ENCODE assay signal across 16 cellular contexts in the genomic region with DNA sequence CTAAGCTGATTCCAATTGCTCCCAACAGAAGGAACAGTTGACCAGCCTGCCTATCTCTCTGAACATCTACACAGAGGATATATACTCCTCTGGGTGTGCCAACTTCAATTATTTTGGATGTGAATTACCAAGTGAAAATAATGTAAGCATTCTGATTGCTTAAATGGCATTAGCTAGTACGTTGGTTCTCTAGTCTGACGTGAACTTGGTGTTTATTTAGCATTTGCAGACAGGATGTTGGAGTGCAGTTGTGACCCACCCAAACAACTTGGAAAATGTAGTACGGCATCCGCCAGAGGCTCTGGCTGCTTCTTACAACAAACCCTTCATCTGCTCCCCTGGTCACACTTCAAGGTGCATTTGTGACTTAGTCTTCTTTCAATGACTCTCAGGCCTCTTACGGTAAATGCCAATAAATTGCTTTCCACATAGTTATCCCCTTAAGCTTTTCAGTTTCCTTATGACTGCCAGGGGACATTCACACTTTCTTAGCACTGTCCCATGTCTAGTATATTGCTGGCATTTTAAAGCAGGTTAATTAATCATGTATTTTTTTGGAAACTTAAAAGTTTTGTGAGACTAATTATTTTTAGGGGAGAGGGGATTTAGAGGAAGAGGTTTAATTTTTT.
DNase-seq lines count a peak whose midpoint lies in the region; ATAC-seq and TF ChIP-seq lines count a peak whose summit lies in the region.
"Had no signal": no experiment of that assay in that cellular context is flagged by ENCODE, and none has a peak within 500 bp of the region (broad histone marks: within the 10 kb centered on the region; RNA-seq: fewer than 3 reads in every experiment).

No MANE protein-coding gene starts in this region.

- H3K9me3 ChIP-seq in left lung: no peaks in the 10 kb centered on the region

- H3K27ac ChIP-seq in left lung: peak overlapping the region; percentile 78 to 91

- no peak overlapping the region for H3K4me3 Mint-ChIP-seq in stimulated activated memory B cell treated with anti-CD40 and anti-IgM and Interleukin-4, amounts not matched to agents 10 μg/mL and 1 μg/mL and 100 μg/mL, for 72 hours
- H3K4me3 Mint-ChIP-seq in activated T-cell treated with anti-CD3 and anti-CD28 coated beads, Interleukin-2, amount 50 U/mL, for 24 hours: no peak overlapping the region
- H3K4me3 Mint-ChIP-seq: activated CD8-positive, alpha-beta T cell treated with anti-CD3 and anti-CD28 coated beads, Interleukin-2, amount 10 ng/mL, durations not matched to agents 7 days and 5 days; activated naive CD4-positive, alpha-beta T cell treated with anti-CD3 and anti-CD28 coated beads, Interleukin-2, amount 10 ng/mL, durations not matched to agents 7 days and 5 days; CD4-positive, CD25-positive, alpha-beta regulatory T cell; T-helper 17 cell had no signal

- no peaks in the 10 kb centered on the region for H3K36me3 ChIP-seq in left lung

- intact Hi-C loops in left lung (cut with DNase I): no loop called here

- H3K4me1 Mint-ChIP-seq in stimulated activated memory B cell treated with anti-CD40 and anti-IgM and Interleukin-4, amounts not matched to agents 10 μg/mL and 1 μg/mL and 100 μg/mL, for 72 hours: peaks cover 21% of the 10 kb centered on the region
- H3K4me1 Mint-ChIP-seq in activated T-cell treated with anti-CD3 and anti-CD28 coated beads, Interleukin-2, amount 50 U/mL, for 24 hours (ENCODE audit: low read depth): peaks cover 17% of the 10 kb centered on the region

- H3K27me3 Mint-ChIP-seq in stimulated activated memory B cell treated with anti-CD40 and anti-IgM and Interleukin-4, amounts not matched to agents 10 μg/mL and 1 μg/mL and 100 μg/mL, for 72 hours: no peaks in the 10 kb centered on the region
- peaks cover 29% of the 10 kb centered on the region for H3K27me3 Mint-ChIP-seq in activated T-cell treated with anti-CD3 and anti-CD28 coated beads, Interleukin-2, amount 50 U/mL, for 24 hours

- peak; percentile 63 for ATAC-seq in left lung
- ATAC-seq in stimulated activated memory B cell treated with anti-CD40 and anti-IgM and Interleukin-4, amounts not matched to agents 10 μg/mL and 1 μg/mL and 100 μg/mL, for 72 hours: peak; percentile 22
- ATAC-seq in GM21717 (IDR thresholded peaks at IDR 0.05; ENCODE audit: unreplicated experiment): no peak
- ATAC-seq: activated CD8-positive, alpha-beta T cell treated with anti-CD3 and anti-CD28 coated beads, Interleukin-2, amount 10 ng/mL, durations not matched to agents 7 days and 5 days; naive thymus-derived CD4-positive, alpha-beta T cell; T-helper 17 cell had no signal

- no peak for TF ChIP-seq CTCF in epithelial cell of esophagus (IDR thresholded peaks at IDR 0.05; ENCODE audit: insufficient read depth, low read depth, low read length, missing control alignments)
- TF ChIP-seq CTCF in left lung (IDR thresholded peaks at IDR 0.05): no peak

- H3K36me3 Mint-ChIP-seq in stimulated activated memory B cell treated with anti-CD40 and anti-IgM and Interleukin-4, amounts not matched to agents 10 μg/mL and 1 μg/mL and 100 μg/mL, for 72 hours: no peaks in the 10 kb centered on the region
- no peaks in the 10 kb centered on the region for H3K36me3 Mint-ChIP-seq in activated T-cell treated with anti-CD3 and anti-CD28 coated beads, Interleukin-2, amount 50 U/mL, for 24 hours (ENCODE audit: low read depth)
- H3K36me3 Mint-ChIP-seq: activated naive CD4-positive, alpha-beta T cell treated with anti-CD3 and anti-CD28 coated beads, Interleukin-2, amount 10 ng/mL, durations not matched to agents 7 days and 5 days; CD4-positive, CD25-positive, alpha-beta regulatory T cell; naive thymus-derived CD4-positive, alpha-beta T cell had no signal

- H3K9me3 Mint-ChIP-seq in stimulated activated memory B cell treated with anti-CD40 and anti-IgM and Interleukin-4, amounts not matched to agents 10 μg/mL and 1 μg/mL and 100 μg/mL, for 72 hours: no peaks in the 10 kb centered on the region
- H3K9me3 Mint-ChIP-seq in activated T-cell treated with anti-CD3 and anti-CD28 coated beads, Interleukin-2, amount 50 U/mL, for 24 hours: no peaks in the 10 kb centered on the region
- H3K9me3 Mint-ChIP-seq: activated naive CD4-positive, alpha-beta T cell treated with anti-CD3 and anti-CD28 coated beads, Interleukin-2, amount 10 ng/mL, durations not matched to agents 7 days and 5 days had no signal

- H3K4me1 ChIP-seq in left lung: peaks cover 12 to 27% of the 10 kb centered on the region in 2 donors

- no peaks in the 10 kb centered on the region for H3K27me3 ChIP-seq in left lung
- H3K27me3 ChIP-seq: dorsolateral prefrontal cortex had no signal

- no peak overlapping the region for H3K4me3 ChIP-seq in epithelial cell of esophagus (ENCODE audit: low read length)
- no peak overlapping the region for H3K4me3 ChIP-seq in left lung

- H3K27ac Mint-ChIP-seq in stimulated activated memory B cell treated with anti-CD40 and anti-IgM and Interleukin-4, amounts not matched to agents 10 μg/mL and 1 μg/mL and 100 μg/mL, for 72 hours: no peak overlapping the region
- H3K27ac Mint-ChIP-seq in activated T-cell treated with anti-CD3 and anti-CD28 coated beads, Interleukin-2, amount 50 U/mL, for 24 hours: no peak overlapping the region
- H3K27ac Mint-ChIP-seq: activated CD8-positive, alpha-beta T cell treated with anti-CD3 and anti-CD28 coated beads, Interleukin-2, amount 10 ng/mL, durations not matched to agents 7 days and 5 days; activated naive CD4-positive, alpha-beta T cell treated with anti-CD3 and anti-CD28 coated beads, Interleukin-2, amount 10 ng/mL, durations not matched to agents 7 days and 5 days; CD4-positive, CD25-positive, alpha-beta regulatory T cell; naive thymus-derived CD4-positive, alpha-beta T cell; T-helper 17 cell had no signal

- DNase-seq in LoVo (ENCODE audit: low spot score) (peak; percentile 38), epithelial cell of esophagus (ENCODE audit: low read depth) (peak; percentile 18), left lung (no peak), hippocampal formation (lab: John Stamatoyannopoulos, UW) (no peak), epidermal melanocyte (ENCODE audit: insufficient read length, low spot score) (no peak)
- DNase-seq in activated T-cell treated with anti-CD3 and anti-CD28 coated beads, Interleukin-2, amount 50 U/mL, for 24 hours: no peak
- DNase-seq: activated CD8-positive, alpha-beta T cell treated with anti-CD3 and anti-CD28 coated beads, Interleukin-2, amount 10 ng/mL, durations not matched to agents 7 days and 5 days; activated naive CD4-positive, alpha-beta T cell treated with anti-CD3 and anti-CD28 coated beads, Interleukin-2, amount 10 ng/mL, durations not matched to agents 7 days and 5 days; CD4-positive, CD25-positive, alpha-beta regulatory T cell; dorsolateral prefrontal cortex; Karpas-422; naive thymus-derived CD4-positive, alpha-beta T cell; stimulated activated CD8-positive, alpha-beta memory T cell treated with anti-CD3 and anti-CD28 coated beads, Interleukin-4, amount 100 ng/mL, for 48 hours; T-helper 17 cell had no signal

Comparison
In these comparisons a context has a peak if more than half of its experiments do, and no peak if none do; other contexts are left out.
1. DNase-seq: peak in LoVo (single experiment) and epithelial cell of esophagus (single experiment); none in left lung (0 of 2), hippocampal formation (0 of 2), epidermal melanocyte (single experiment) and activated T-cell treated with anti-CD3 and anti-CD28 coated beads, Interleukin-2, amount 50 U/mL, for 24 hours (single experiment).